25 cellular contexts compared by ENCODE assay signal in the genomic region with DNA sequence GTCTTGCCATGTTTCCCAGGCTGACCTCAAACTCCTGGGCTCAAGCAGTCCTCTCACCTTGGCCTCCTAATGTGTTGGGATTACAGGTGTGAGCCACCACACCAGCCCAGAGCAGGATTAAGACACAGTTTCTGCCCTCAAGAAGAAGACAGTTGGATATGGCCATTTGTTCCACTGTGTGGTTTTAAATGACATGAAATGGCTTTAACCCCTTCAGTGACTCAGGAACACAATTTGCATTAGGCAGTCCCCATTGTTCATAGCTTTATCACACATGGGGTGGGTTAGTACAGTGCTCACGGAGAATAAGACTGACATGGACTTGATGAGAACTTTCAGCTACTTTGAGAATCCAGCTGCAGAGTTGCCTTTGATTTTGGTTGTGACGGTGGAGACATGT.
DNase-seq lines count a peak whose midpoint lies in the region; ATAC-seq, FAIRE-seq and TF ChIP-seq lines count a peak whose summit lies in the region.
"Had no signal": no experiment of that assay in that cellular context is flagged by ENCODE, and none has a peak within 500 bp of the region (broad histone marks: within the 10 kb centered on the region; RNA-seq: fewer than 3 reads in every experiment).

No MANE protein-coding gene starts in this region.

- intact Hi-C loops in activated CD8-positive, alpha-beta T cell treated with anti-CD3 and anti-CD28 coated beads for 36 hours (cut with micrococcal nuclease), result no loop called here

- no peak overlapping the region for H3K4me2 ChIP-seq in A549
- H3K4me2 ChIP-seq: BLaER1 treated with 17β-estradiol and CSF1 and Interleukin-3, amounts not matched to agents 10 nM and 100 nM; GM23338 had no signal

- H3K4me1 Mint-ChIP-seq in activated CD8-positive, alpha-beta T cell treated with anti-CD3 and anti-CD28 coated beads for 36 hours (ENCODE audit: low read depth), result peaks cover 3% of the 10 kb centered on the region
- H3K4me1 Mint-ChIP-seq in activated CD8-positive, alpha-beta T cell treated with anti-CD3 and anti-CD28 coated beads, Interleukin-2, amount 10 ng/mL, durations not matched to agents 7 days and 5 days (ENCODE audit: low read depth), result peaks cover 10% of the 10 kb centered on the region
- H3K4me1 Mint-ChIP-seq: CD14-positive monocyte; CD8-positive, alpha-beta memory T cell had no signal

- peaks cover 15% of the 10 kb centered on the region; the same call in 2 of the 3 replicates for H3K4me1 ChIP-seq in A549
- H3K4me1 ChIP-seq: BE2C; BLaER1 treated with 17β-estradiol and CSF1 and Interleukin-3, amounts not matched to agents 10 nM and 100 nM had no signal

- peak; percentile 1 for DNase-seq in DMS53 (lab: John Stamatoyannopoulos, UW)
- DNase-seq in DMS53 treated with DMSO at 0.1 percent for 48 hours (lab: John Stamatoyannopoulos, UW; ENCODE audit: unreplicated experiment), result no peak
- DNase-seq in activated CD8-positive, alpha-beta T cell treated with anti-CD3 and anti-CD28 coated beads for 36 hours, result no peak
- no peak for DNase-seq in activated CD8-positive, alpha-beta T cell treated with anti-CD3 and anti-CD28 coated beads, Interleukin-2, amount 10 ng/mL, durations not matched to agents 7 days and 5 days
- no peak for DNase-seq in A549 (ENCODE audit: low read depth in 1 of 2, low spot score in 1 of 2)
- DNase-seq in HTR-8/SVneo (ENCODE audit: insufficient read length, low spot score), result no peak
- DNase-seq in NCI-H2029 treated with DMSO at 0.1 percent for 48 hours (lab: John Stamatoyannopoulos, UW), result no peak
- DNase-seq: ACHN; AML-193; BE2C; CD4-positive, alpha-beta T cell; CD8-positive, alpha-beta memory T cell; DMS 273 treated with DMSO at 0.1 percent for 48 hours; EL; GDM1; H9 had no signal

- H3K27me3 Mint-ChIP-seq in activated CD8-positive, alpha-beta T cell treated with anti-CD3 and anti-CD28 coated beads for 36 hours, result no peaks in the 10 kb centered on the region
- H3K27me3 Mint-ChIP-seq in activated CD8-positive, alpha-beta T cell treated with anti-CD3 and anti-CD28 coated beads, Interleukin-2, amount 10 ng/mL, durations not matched to agents 7 days and 5 days (ENCODE audit: low read depth), result no peaks in the 10 kb centered on the region
- H3K27me3 Mint-ChIP-seq: CD4-positive, alpha-beta T cell had no signal

- POLR2A ChIA-PET in activated CD8-positive, alpha-beta T cell treated with anti-CD3 and anti-CD28 coated beads for 36 hours (lab: Charles Lee), result no interaction called here
- POLR2A ChIA-PET in activated CD8-positive, alpha-beta T cell treated with anti-CD3 and anti-CD28 coated beads, Interleukin-2, amount 10 ng/mL, durations not matched to agents 7 days and 5 days (lab: Charles Lee), result no interaction called here
- POLR2A ChIA-PET in A549 (lab: Yijun Ruan, JAX), result no interaction called here

- no peak overlapping the region for H3K27ac ChIP-seq in A549
- H3K27ac ChIP-seq: 22Rv1; BLaER1 treated with 17β-estradiol and CSF1 and Interleukin-3, amounts not matched to agents 10 nM and 100 nM had no signal

- TF ChIP-seq CTCF in activated CD8-positive, alpha-beta T cell treated with anti-CD3 and anti-CD28 coated beads for 36 hours (IDR thresholded peaks at IDR 0.05), result no peak
- TF ChIP-seq CTCF in A549 (IDR thresholded peaks at IDR 0.05), result no peak

- no peak for TF ChIP-seq POLR2A in A549 (IDR thresholded peaks at IDR 0.05; ENCODE audit: low read length)

- CTCF ChIA-PET in activated CD8-positive, alpha-beta T cell treated with anti-CD3 and anti-CD28 coated beads for 36 hours (lab: Charles Lee), result no interaction called here
- CTCF ChIA-PET in activated CD8-positive, alpha-beta T cell treated with anti-CD3 and anti-CD28 coated beads, Interleukin-2, amount 10 ng/mL, durations not matched to agents 7 days and 5 days (lab: Charles Lee), result no interaction called here
- CTCF ChIA-PET in A549 (lab: Yijun Ruan, JAX), result interaction anchor here (0.7 to 0.9 kb wide), 4 partner anchors 9 to 203 kb away, joined by 3 to 9 read pairs (median 3); no protein-coding TSS in a partner anchor

- no peak overlapping the region for H3K4me3 Mint-ChIP-seq in activated CD8-positive, alpha-beta T cell treated with anti-CD3 and anti-CD28 coated beads for 36 hours
- H3K4me3 Mint-ChIP-seq in activated CD8-positive, alpha-beta T cell treated with anti-CD3 and anti-CD28 coated beads, Interleukin-2, amount 10 ng/mL, durations not matched to agents 7 days and 5 days, result no peak overlapping the region
- H3K4me3 Mint-ChIP-seq: CD14-positive monocyte; CD4-positive, alpha-beta T cell; CD8-positive, alpha-beta memory T cell; GM23338; H9 had no signal

- H3K36me3 Mint-ChIP-seq in activated CD8-positive, alpha-beta T cell treated with anti-CD3 and anti-CD28 coated beads for 36 hours (ENCODE audit: low read depth), result peaks cover 6% of the 10 kb centered on the region
- H3K36me3 Mint-ChIP-seq in activated CD8-positive, alpha-beta T cell treated with anti-CD3 and anti-CD28 coated beads, Interleukin-2, amount 10 ng/mL, durations not matched to agents 7 days and 5 days (ENCODE audit: low read depth), result peaks cover 6% of the 10 kb centered on the region

- H3K4me3 ChIP-seq in A549, result no peak overlapping the region
- H3K4me3 ChIP-seq: BLaER1 treated with 17β-estradiol and CSF1 and Interleukin-3, amounts not matched to agents 10 nM and 100 nM; GM12878; GM23338 had no signal

- ATAC-seq in activated CD8-positive, alpha-beta T cell treated with anti-CD3 and anti-CD28 coated beads for 36 hours, result peak; percentile 24
- ATAC-seq in activated CD8-positive, alpha-beta T cell treated with anti-CD3 and anti-CD28 coated beads, Interleukin-2, amount 10 ng/mL, durations not matched to agents 7 days and 5 days, result no peak
- ATAC-seq in A549, result no peak
- no peak for ATAC-seq in HG03460 (IDR thresholded peaks at IDR 0.05; ENCODE audit: unreplicated experiment)
- ATAC-seq: GM12878, GM23338, HCT116 had no signal

- TF ChIP-seq RAD21 in A549 (conservative IDR thresholded peaks at IDR 0.05 in 1 of 2, IDR thresholded peaks at IDR 0.05 in 1 of 2), result no peak

- FAIRE-seq in A549 (lab: Jason Lieb, UNC) (peak; percentile 28), HTR-8/SVneo (lab: Jason Lieb, UNC) (peak; percentile 33)
- FAIRE-seq: A204.1, D721Med, GM12878 had no signal

- H3K9me3 ChIP-seq in A549, result no peaks in the 10 kb centered on the region
- H3K9me3 ChIP-seq: BE2C had no signal

- 96% methylated on average over 2 of the region's 2 CpGs for WGBS in A549 (ENCODE audit: missing lambda C conversion rate)

- TF ChIP-seq EP300 in A549 (IDR thresholded peaks at IDR 0.05), result no peak

- H3K9me3 Mint-ChIP-seq in activated CD8-positive, alpha-beta T cell treated with anti-CD3 and anti-CD28 coated beads for 36 hours, result no peaks in the 10 kb centered on the region
- no peaks in the 10 kb centered on the region for H3K9me3 Mint-ChIP-seq in activated CD8-positive, alpha-beta T cell treated with anti-CD3 and anti-CD28 coated beads, Interleukin-2, amount 10 ng/mL, durations not matched to agents 7 days and 5 days (ENCODE audit: insufficient read depth)
- H3K9me3 Mint-ChIP-seq: CD4-positive, alpha-beta T cell; GM23338; H9 had no signal

- no peak overlapping the region for H3K27ac Mint-ChIP-seq in activated CD8-positive, alpha-beta T cell treated with anti-CD3 and anti-CD28 coated beads for 36 hours
- H3K27ac Mint-ChIP-seq in activated CD8-positive, alpha-beta T cell treated with anti-CD3 and anti-CD28 coated beads, Interleukin-2, amount 10 ng/mL, durations not matched to agents 7 days and 5 days, result no peak overlapping the region
- H3K27ac Mint-ChIP-seq: CD4-positive, alpha-beta T cell; CD8-positive, alpha-beta memory T cell; GM23338; H9 had no signal

TF ChIP-seq in A549, 52 proteins besides CTCF, POLR2A, EP300 and RAD21:
- TF ChIP-seq CBX8 (IDR thresholded peaks at IDR 0.05) (no peak), MAFK (IDR thresholded peaks at IDR 0.05; ENCODE audit: partially characterized antibody) (no peak), ZNF302 (CRISPR knock-in tag; IDR thresholded peaks at IDR 0.05) (no peak), FOSL2 (IDR thresholded peaks at IDR 0.05) (no peak), FOSL2 (CRISPR knock-in tag; IDR thresholded peaks at IDR 0.05) (no peak), NPAS2 (CRISPR knock-in tag; IDR thresholded peaks at IDR 0.05; ENCODE audit: borderline replicate concordance) (no peak), HOXA7 (CRISPR knock-in tag; IDR thresholded peaks at IDR 0.05) (no peak), JUN (IDR thresholded peaks at IDR 0.05) (no peak)
- TF ChIP-seq, protein P1, sequence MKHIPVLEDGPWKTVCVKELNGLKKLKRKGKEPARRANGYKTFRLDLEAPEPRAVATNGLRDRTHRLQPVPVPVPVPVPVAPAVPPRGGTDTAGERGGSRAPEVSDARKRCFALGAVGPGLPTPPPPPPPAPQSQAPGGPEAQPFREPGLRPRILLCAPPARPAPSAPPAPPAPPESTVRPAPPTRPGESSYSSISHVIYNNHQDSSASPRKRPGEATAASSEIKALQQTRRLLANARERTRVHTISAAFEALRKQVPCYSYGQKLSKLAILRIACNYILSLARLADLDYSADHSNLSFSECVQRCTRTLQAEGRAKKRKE (CRISPR knock-in tag; IDR thresholded peaks at IDR 0.05; ENCODE audit: low read depth), result no peak
- TF ChIP-seq, protein P2, sequence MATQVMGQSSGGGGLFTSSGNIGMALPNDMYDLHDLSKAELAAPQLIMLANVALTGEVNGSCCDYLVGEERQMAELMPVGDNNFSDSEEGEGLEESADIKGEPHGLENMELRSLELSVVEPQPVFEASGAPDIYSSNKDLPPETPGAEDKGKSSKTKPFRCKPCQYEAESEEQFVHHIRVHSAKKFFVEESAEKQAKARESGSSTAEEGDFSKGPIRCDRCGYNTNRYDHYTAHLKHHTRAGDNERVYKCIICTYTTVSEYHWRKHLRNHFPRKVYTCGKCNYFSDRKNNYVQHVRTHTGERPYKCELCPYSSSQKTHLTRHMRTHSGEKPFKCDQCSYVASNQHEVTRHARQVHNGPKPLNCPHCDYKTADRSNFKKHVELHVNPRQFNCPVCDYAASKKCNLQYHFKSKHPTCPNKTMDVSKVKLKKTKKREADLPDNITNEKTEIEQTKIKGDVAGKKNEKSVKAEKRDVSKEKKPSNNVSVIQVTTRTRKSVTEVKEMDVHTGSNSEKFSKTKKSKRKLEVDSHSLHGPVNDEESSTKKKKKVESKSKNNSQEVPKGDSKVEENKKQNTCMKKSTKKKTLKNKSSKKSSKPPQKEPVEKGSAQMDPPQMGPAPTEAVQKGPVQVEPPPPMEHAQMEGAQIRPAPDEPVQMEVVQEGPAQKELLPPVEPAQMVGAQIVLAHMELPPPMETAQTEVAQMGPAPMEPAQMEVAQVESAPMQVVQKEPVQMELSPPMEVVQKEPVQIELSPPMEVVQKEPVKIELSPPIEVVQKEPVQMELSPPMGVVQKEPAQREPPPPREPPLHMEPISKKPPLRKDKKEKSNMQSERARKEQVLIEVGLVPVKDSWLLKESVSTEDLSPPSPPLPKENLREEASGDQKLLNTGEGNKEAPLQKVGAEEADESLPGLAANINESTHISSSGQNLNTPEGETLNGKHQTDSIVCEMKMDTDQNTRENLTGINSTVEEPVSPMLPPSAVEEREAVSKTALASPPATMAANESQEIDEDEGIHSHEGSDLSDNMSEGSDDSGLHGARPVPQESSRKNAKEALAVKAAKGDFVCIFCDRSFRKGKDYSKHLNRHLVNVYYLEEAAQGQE (IDR thresholded peaks at IDR 0.05), result no peak
